In the genomic region with DNA sequence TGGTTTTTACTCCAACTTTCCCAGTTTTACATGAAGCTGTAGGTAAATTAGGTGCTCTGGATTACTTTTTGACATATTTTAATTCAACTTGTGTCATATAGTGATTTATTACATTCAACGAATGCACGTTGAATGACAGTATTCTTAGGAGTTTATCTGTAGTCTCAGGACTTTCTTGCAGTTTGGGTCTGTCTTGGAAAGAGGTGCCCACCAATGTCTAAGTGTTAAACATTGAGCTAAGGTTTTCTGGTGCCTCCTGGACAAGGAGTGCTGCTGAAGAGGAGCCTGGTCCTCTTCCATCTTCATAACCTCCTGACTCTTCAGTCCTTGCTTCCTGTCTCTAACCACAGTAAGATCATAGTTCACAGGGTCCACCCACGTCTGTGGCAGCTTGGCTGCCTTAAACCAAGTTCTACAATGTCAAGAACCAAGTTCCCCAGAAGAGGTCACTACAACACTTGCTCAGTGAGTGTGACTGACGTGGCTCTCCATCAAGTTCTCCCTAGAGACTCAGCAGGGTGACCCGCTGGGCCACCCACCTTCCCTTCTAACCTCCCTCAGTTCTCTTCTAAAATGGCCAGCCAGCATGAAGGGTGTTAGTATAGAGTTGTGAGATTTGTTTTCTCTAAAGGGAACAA, we compare ENCODE assay signal across 8 cellular contexts. TPM values are rescaled to one million over a fixed set of nuclear protein-coding genes. Genes with fewer than 3 reads are reported as not detected.
DNase-seq lines count a peak whose midpoint lies in the region; ATAC-seq and TF ChIP-seq lines count a peak whose summit lies in the region.

No MANE protein-coding gene starts in this region.

- H3K4me1 ChIP-seq in OCI-LY7 (ENCODE audit: insufficient read depth, low read length, poor library complexity, severe bottlenecking): peaks cover 11% of the 10 kb centered on the region

- H3K27me3 Mint-ChIP-seq in activated naive CD8-positive, alpha-beta T cell treated with anti-CD3 and anti-CD28 coated beads, Interleukin-2, amount 50 U/mL, for 24 hours: peaks cover 43% of the 10 kb centered on the region

- peak; percentile 97 for ATAC-seq in GM21576 (IDR thresholded peaks at IDR 0.05; ENCODE audit: unreplicated experiment)
- peak; percentile 99 for ATAC-seq in activated naive CD8-positive, alpha-beta T cell treated with anti-CD3 and anti-CD28 coated beads, Interleukin-2, amount 50 U/mL, for 24 hours

- H3K4me3 Mint-ChIP-seq in activated naive CD8-positive, alpha-beta T cell treated with anti-CD3 and anti-CD28 coated beads, Interleukin-2, amount 50 U/mL, for 24 hours: no peak overlapping the region

- H3K9me3 Mint-ChIP-seq in activated naive CD8-positive, alpha-beta T cell treated with anti-CD3 and anti-CD28 coated beads, Interleukin-2, amount 50 U/mL, for 24 hours: no peaks in the 10 kb centered on the region

- peak; percentile 5 for DNase-seq in NCI-H187 treated with DMSO at 0.1 percent for 48 hours (lab: John Stamatoyannopoulos, UW)
- no peak for DNase-seq in NCI-H187 (lab: John Stamatoyannopoulos, UW)
- peak; percentile 34 for DNase-seq in HPDE6-E6E7 (ENCODE audit: extremely low spot score)
- peak; percentile 90 for DNase-seq in OCI-LY7 (ENCODE audit: low spot score)
- peak; percentile 46 for DNase-seq in activated naive CD8-positive, alpha-beta T cell treated with anti-CD3 and anti-CD28 coated beads, Interleukin-2, amount 50 U/mL, for 24 hours
- peak; percentile 14 for DNase-seq in kidney epithelial cell (ENCODE audit: low read depth)
- peak; percentile 19 for DNase-seq in stimulated activated CD8-positive, alpha-beta memory T cell treated with anti-CD3 and anti-CD28 coated beads, Interleukin-7, amount 100 ng/mL, for 24 hours (ENCODE audit: low read depth)

- no peaks in the 10 kb centered on the region for H3K9me3 ChIP-seq in OCI-LY7 (ENCODE audit: low read length)

- no peak overlapping the region for H3K4me3 ChIP-seq in OCI-LY7 (ENCODE audit: low read depth, low read length, poor library complexity, severe bottlenecking)
- H3K4me3 ChIP-seq in kidney epithelial cell (ENCODE audit: low read depth, low read length): no peak overlapping the region

- POLR2A ChIA-PET in OCI-LY7 (lab: Charles Lee): interaction anchor here (0.6 kb wide), 1 partner anchor 88 kb away, joined by 3 read pairs; no protein-coding TSS in a partner anchor

- H2AFZ ChIP-seq in OCI-LY7 (ENCODE audit: low read length): peak overlapping the region; percentile 58; the same call in 1 of the 2 replicates

- no peak overlapping the region for H3K27ac ChIP-seq in OCI-LY7 (ENCODE audit: low read depth, low read length, poor library complexity, severe bottlenecking)

- H3K79me2 ChIP-seq in OCI-LY7 (ENCODE audit: insufficient read depth, low read depth, low read length): no peaks in the 10 kb centered on the region

- peak; percentile 91 for TF ChIP-seq CTCF in OCI-LY7 (conservative IDR thresholded peaks at IDR 0.05; ENCODE audit: low read length)
- peak; percentile 60 for TF ChIP-seq CTCF in kidney epithelial cell (IDR thresholded peaks at IDR 0.05; ENCODE audit: insufficient read depth, low read length, poor library complexity, severe bottlenecking)

- H3K27me3 ChIP-seq in kidney epithelial cell (ENCODE audit: control insufficient read depth, insufficient read depth, low read length): peaks cover 12% of the 10 kb centered on the region

- intact Hi-C loops in OCI-LY7 (cut with micrococcal nuclease; ENCODE audit: unreplicated experiment): loop anchor here (1.0 to 5.0 kb wide), 4 partner anchors 92 to 805 kb away; no protein-coding TSS in a partner anchor

- H3K36me3 ChIP-seq in OCI-LY7 (ENCODE audit: insufficient read depth, low read length): no peaks in the 10 kb centered on the region
- H3K36me3 ChIP-seq in kidney epithelial cell (ENCODE audit: control insufficient read depth, insufficient read depth, low read length): no peaks in the 10 kb centered on the region

- no peaks in the 10 kb centered on the region for H3K9me2 ChIP-seq in OCI-LY7 (ENCODE audit: insufficient read depth, low read length)

- no peaks in the 10 kb centered on the region for H4K20me1 ChIP-seq in OCI-LY7 (ENCODE audit: insufficient read depth, low read length)

- BruUV-seq in OCI-LY7 (replicated peaks; lab: Mats Ljungman, UMichigan): no TSS peak

- H3K27ac Mint-ChIP-seq in activated naive CD8-positive, alpha-beta T cell treated with anti-CD3 and anti-CD28 coated beads, Interleukin-2, amount 50 U/mL, for 24 hours: no peak overlapping the region

- CTCF ChIA-PET in OCI-LY7 (lab: Charles Lee; ENCODE audit: unreplicated experiment): interaction anchor here (1.2 kb wide), 1 partner anchor 91 kb away, joined by 8 read pairs; no protein-coding TSS in a partner anchor

- peak overlapping the region; percentile 28 for H3K4me2 ChIP-seq in OCI-LY7 (ENCODE audit: low read length)

- H3K36me3 Mint-ChIP-seq in activated naive CD8-positive, alpha-beta T cell treated with anti-CD3 and anti-CD28 coated beads, Interleukin-2, amount 50 U/mL, for 24 hours (ENCODE audit: low read depth): no peaks in the 10 kb centered on the region

- peaks cover 10% of the 10 kb centered on the region for H3K4me1 Mint-ChIP-seq in activated naive CD8-positive, alpha-beta T cell treated with anti-CD3 and anti-CD28 coated beads, Interleukin-2, amount 50 U/mL, for 24 hours

RNA-seq across cellular contexts. Expression of a gene that starts 6.1 kb away (rescaled TPM):
- total RNA-seq in OCI-LY7 (2014; rRNA removed; shearing (Covaris generic)): not detected in 2 replicates
- total RNA-seq in OCI-LY7 (2022): not detected in 2 replicates
- not detected in 2 replicates for total RNA-seq in kidney epithelial cell

Comparison
In these comparisons a context has a peak if more than half of its experiments do, and no peak if none do; other contexts are left out.
1. DNase-seq: peak in NCI-H187 treated with DMSO at 0.1 percent for 48 hours (single experiment), HPDE6-E6E7 (single experiment), OCI-LY7 (single experiment), activated naive CD8-positive, alpha-beta T cell treated with anti-CD3 and anti-CD28 coated beads, Interleukin-2, amount 50 U/mL, for 24 hours (single experiment), kidney epithelial cell (single experiment) and stimulated activated CD8-positive, alpha-beta memory T cell treated with anti-CD3 and anti-CD28 coated beads, Interleukin-7, amount 100 ng/mL, for 24 hours (single experiment); none in NCI-H187 (0 of 2).